ENCODE assay signal across 10 cellular contexts in the genomic region with DNA sequence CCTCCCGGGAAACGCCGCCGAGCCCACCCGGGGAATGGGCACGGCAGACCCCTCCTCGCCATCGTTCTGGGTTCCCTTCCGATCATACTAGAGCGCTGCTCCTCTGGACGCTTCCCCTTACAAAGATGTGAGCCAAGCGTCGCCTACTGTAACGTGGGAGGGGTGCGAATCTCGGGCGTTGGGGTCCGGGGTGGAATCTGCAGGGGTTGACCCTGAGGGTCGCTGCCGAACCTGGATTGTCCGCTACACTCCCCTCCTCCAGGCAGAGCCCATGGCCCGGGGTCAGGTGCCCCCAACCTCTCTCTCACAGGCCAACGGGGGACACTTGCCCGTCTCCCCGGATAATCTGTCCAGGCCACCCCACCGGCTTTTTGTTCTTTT. TPM values are rescaled to one million over a fixed set of nuclear protein-coding genes. Genes with fewer than 3 reads are reported as not detected.
DNase-seq lines count a peak whose midpoint lies in the region; ATAC-seq and TF ChIP-seq lines count a peak whose summit lies in the region.
"Had no signal": no experiment of that assay in that cellular context is flagged by ENCODE, and none has a peak within 500 bp of the region (broad histone marks: within the 10 kb centered on the region; RNA-seq: fewer than 3 reads in every experiment).

No MANE protein-coding gene starts in this region.

- 16 to 28% (median 22%) methylated on average over 15 to 26 of the region's 26 CpGs for WGBS in heart left ventricle, 4 donors

- peaks cover 0 to 50% (median 25%) of the 10 kb centered on the region in 12 donors for H3K4me1 ChIP-seq in heart left ventricle
- peaks cover 67% of the 10 kb centered on the region for H3K4me1 ChIP-seq in mucosa of stomach (ENCODE audit: control insufficient read depth, insufficient read depth, low read length)
- no peaks in the 10 kb centered on the region for H3K4me1 ChIP-seq in uterus

- H3K4me3 Mint-ChIP-seq in chondrocyte (ENCODE audit: unreplicated experiment): peak overlapping the region; percentile 22

- H3K27me3 Mint-ChIP-seq in chondrocyte (ENCODE audit: low read depth): no peaks in the 10 kb centered on the region

- peak overlapping the region; percentile 53 for H3K9ac ChIP-seq in mucosa of stomach (ENCODE audit: low read length)

- TF ChIP-seq POLR2A in heart left ventricle (IDR thresholded peaks at IDR 0.05) (no peak), uterus (IDR thresholded peaks at IDR 0.05) (no peak)

- peaks cover 40% of the 10 kb centered on the region for H3K4me1 Mint-ChIP-seq in chondrocyte (ENCODE audit: low read depth)

- TF ChIP-seq CTCF in heart left ventricle (IDR thresholded peaks at IDR 0.05) (no peak), chondrocyte (IDR thresholded peaks at IDR 0.05) (no peak), uterus (IDR thresholded peaks at IDR 0.05) (no peak)

- H3K27me3 ChIP-seq in heart left ventricle: peaks cover 0 to 56% (median 0%) of the 10 kb centered on the region in 9 donors
- H3K27me3 ChIP-seq in mucosa of stomach (ENCODE audit: control insufficient read depth, insufficient read depth, low read length): no peaks in the 10 kb centered on the region
- H3K27me3 ChIP-seq in uterus: no peaks in the 10 kb centered on the region

- H3K4me3 ChIP-seq in heart left ventricle (peak overlapping the region in 10 of 12 donors; percentile 34 to 56 (median 45)), mucosa of stomach (ENCODE audit: low read length) (no peak overlapping the region), uterus (peak overlapping the region; percentile 25 to 33)

- H3K36me3 ChIP-seq in heart left ventricle (no peaks in the 10 kb centered on the region), mucosa of stomach (ENCODE audit: control insufficient read depth, insufficient read depth, low read length) (no peaks in the 10 kb centered on the region), uterus (no peaks in the 10 kb centered on the region)

- H3K27ac ChIP-seq in heart left ventricle (no peak overlapping the region), uterus (peak overlapping the region; percentile 40 to 69)

- H3K27ac Mint-ChIP-seq in chondrocyte (ENCODE audit: unreplicated experiment): no peak overlapping the region

- H3K9me3 ChIP-seq in heart left ventricle (no peaks in the 10 kb centered on the region), mucosa of stomach (ENCODE audit: control insufficient read depth, low read length) (no peaks in the 10 kb centered on the region), uterus (no peaks in the 10 kb centered on the region)

- no peak for DNase-seq in heart left ventricle
- no peak for DNase-seq in left ventricle myocardium superior
- DNase-seq in chondrocyte (ENCODE audit: low spot score): peak; percentile 83
- no peak for DNase-seq in uterus
- no peak for DNase-seq in A172 (ENCODE audit: low spot score)
- DNase-seq in NOMO-1 treated with DMSO at 0.1 percent for 48 hours (lab: John Stamatoyannopoulos, UW; ENCODE audit: unreplicated experiment): no peak
- DNase-seq in posterior vena cava (ENCODE audit: low spot score): no peak
- DNase-seq: DND-41, KBM-7 had no signal

- intact Hi-C loops in heart left ventricle (cut with DNase I): loop anchor here in 4 of 10 donors (5.0 to 10.0 kb wide), 5 partner anchors 67 to 359 kb away; no protein-coding TSS in a partner anchor
- intact Hi-C loops in left ventricle myocardium superior (cut with micrococcal nuclease): no loop called here
- intact Hi-C loops in uterus (cut with DNase I; ENCODE audit: low total_unique reads): no loop called here
- intact Hi-C loops in posterior vena cava (cut with DNase I): loop anchor here in 1 of 2 donors (10.0 kb wide), 1 partner anchor 349 kb away; no protein-coding TSS in a partner anchor

- H3K36me3 Mint-ChIP-seq in chondrocyte (ENCODE audit: low read depth): no peaks in the 10 kb centered on the region

- no peaks in the 10 kb centered on the region for H3K9me3 Mint-ChIP-seq in chondrocyte (ENCODE audit: low read depth)

- ATAC-seq in heart left ventricle: no peak
- ATAC-seq in left ventricle myocardium superior: no peak

RNA-seq across cellular contexts. Expression of a gene that starts 13.8 kb away (rescaled TPM):
- total RNA-seq in heart left ventricle (10 to 100 TPM; 11.3 to 40.1 (median 19.5) TPM), left ventricle myocardium superior (16.4 TPM), chondrocyte (10.8 to 19.0 TPM (median 11.0 TPM) in 3 replicates), uterus (10 to 100 TPM in 3 of 4 donors, 1 to 10 TPM in 1; 10.0 to 42.4 (median 26.4) TPM), posterior vena cava (10 to 100 TPM; 22.8 to 23.7 TPM)
- polyA plus RNA-seq in heart left ventricle: 10 to 100 TPM in 1 of 2 donors, 1 to 10 TPM in 1; 6.7 to 15.5 TPM
- total RNA-seq in A172 (2014; rRNA removed; shearing (Covaris generic)): 10.9 and 20.5 TPM in 2 replicates

Comparison
In these comparisons a context has a peak if more than half of its experiments do, and no peak if none do; other contexts are left out.
1. H3K27ac ChIP-seq: peak in uterus (2 of 2); none in heart left ventricle (0 of 12).